ENCODE assay signal across 19 cellular contexts in genomic region chr3:175066617-175067415, GRCh38.
DNase-seq lines count a peak whose midpoint lies in the region; ATAC-seq, FAIRE-seq and TF ChIP-seq lines count a peak whose summit lies in the region.
"Had no signal": no experiment of that assay in that cellular context is flagged by ENCODE, and none has a peak within 500 bp of the region (broad histone marks: within the 10 kb centered on the region; RNA-seq: fewer than 3 reads in every experiment).

No MANE protein-coding gene starts in this region.

- H3K9me3 ChIP-seq in astrocyte (ENCODE audit: insufficient read depth, low read depth, low read length), result no peaks in the 10 kb centered on the region
- peaks cover 4% of the 10 kb centered on the region for H3K9me3 ChIP-seq in mesenchymal stem cell (ENCODE audit: control insufficient read depth, low read length)

- peak; percentile 8 for DNase-seq in EL
- DNase-seq in astrocyte (ENCODE audit: low read depth), result peak; percentile 33
- no peak for DNase-seq in left lobe of liver (ENCODE audit: low spot score)
- DNase-seq in NCI-H1694 (lab: John Stamatoyannopoulos, UW), result no peak
- no peak for DNase-seq in type B pancreatic cell (ENCODE audit: extremely low spot score, unreplicated experiment)
- DNase-seq in mesenchymal stem cell, result no peak
- DNase-seq: C1 segment of cervical spinal cord; Calu3; CD4-positive, alpha-beta memory T cell; COR-L47; DMS53; DMS79 treated with DMSO at 0.1 percent for 48 hours; GDM1; GM23248; H7; HCEC 1CT had no signal

- no peak overlapping the region for H4K91ac ChIP-seq in mesenchymal stem cell (ENCODE audit: low read length)

- no peak overlapping the region for H2BK5ac ChIP-seq in mesenchymal stem cell (ENCODE audit: low read depth, low read length, poor library complexity, severe bottlenecking)

- WGBS in mesenchymal stem cell, result 94% methylated on average over 4 of the region's 4 CpGs

- H2BK12ac ChIP-seq in mesenchymal stem cell (ENCODE audit: low read length in 2 of 2), result no peak overlapping the region

- H2BK15ac ChIP-seq in mesenchymal stem cell (ENCODE audit: low read depth, poor library complexity, severe bottlenecking), result no peak overlapping the region

- ATAC-seq in left lobe of liver, result peak; percentile 38
- ATAC-seq: GM12878 had no signal

- no peak overlapping the region for H4K8ac ChIP-seq in mesenchymal stem cell (ENCODE audit: low read length)

- H3K79me2 ChIP-seq in astrocyte (ENCODE audit: insufficient read depth, low read length), result no peaks in the 10 kb centered on the region

- peak overlapping the region in 1 of 2 experiments; percentile 28 for H3K14ac ChIP-seq in mesenchymal stem cell (ENCODE audit: low read length in 2 of 2)

- H3K27ac ChIP-seq in astrocyte (ENCODE audit: low read depth, low read length) (no peak overlapping the region), mesenchymal stem cell (ENCODE audit: low read length, poor library complexity, severe bottlenecking) (no peak overlapping the region)
- H3K27ac ChIP-seq: GM23248 had no signal

- no peaks in the 10 kb centered on the region for H4K20me1 ChIP-seq in astrocyte (ENCODE audit: insufficient read depth, low read length)

- TF ChIP-seq CTCF in astrocyte (IDR thresholded peaks at IDR 0.05; ENCODE audit: insufficient read depth, low read depth, low read length), result no peak
- no peak for TF ChIP-seq CTCF in type B pancreatic cell (conservative IDR thresholded peaks at IDR 0.05)

- no peaks in the 10 kb centered on the region for H3K79me1 ChIP-seq in mesenchymal stem cell (replicated peaks; ENCODE audit: low read length, poor library complexity, severe bottlenecking)

- H3K27ac Mint-ChIP-seq in astrocyte (ENCODE audit: unreplicated experiment), result no peak overlapping the region
- H3K27ac Mint-ChIP-seq in type B pancreatic cell, result no peak overlapping the region
- H3K27ac Mint-ChIP-seq: CD4-positive, alpha-beta memory T cell had no signal

- H3K27me3 Mint-ChIP-seq in astrocyte (ENCODE audit: low read depth, unreplicated experiment) (no peaks in the 10 kb centered on the region), type B pancreatic cell (no peaks in the 10 kb centered on the region)
- H3K27me3 Mint-ChIP-seq: CD4-positive, alpha-beta memory T cell had no signal

- no peak overlapping the region for H3K4me3 Mint-ChIP-seq in astrocyte (ENCODE audit: unreplicated experiment)
- no peak overlapping the region for H3K4me3 Mint-ChIP-seq in type B pancreatic cell
- H3K4me3 Mint-ChIP-seq: CD4-positive, alpha-beta memory T cell had no signal

- H3K36me3 ChIP-seq in astrocyte (ENCODE audit: insufficient read depth, low read length), result no peaks in the 10 kb centered on the region
- no peaks in the 10 kb centered on the region for H3K36me3 ChIP-seq in mesenchymal stem cell (ENCODE audit: control insufficient read depth in 1 of 2, insufficient read depth in 2 of 2, low read depth in 1 of 2, low read length in 2 of 2)

- H2AFZ ChIP-seq in astrocyte (ENCODE audit: low read depth, low read length) (no peak overlapping the region), mesenchymal stem cell (ENCODE audit: low read depth, low read length) (no peak overlapping the region)
- H2AFZ ChIP-seq: GM23248 had no signal

- no peak overlapping the region for H3K18ac ChIP-seq in mesenchymal stem cell (ENCODE audit: low read depth in 1 of 2, low read length in 2 of 2)

- no peak overlapping the region for H3K4ac ChIP-seq in mesenchymal stem cell (ENCODE audit: low read depth in 1 of 2, low read length in 2 of 2)

- no peak for FAIRE-seq in astrocyte (lab: Jason Lieb, UNC)
- FAIRE-seq: GM12878, GM19239, H1 had no signal

- H3K23ac ChIP-seq in mesenchymal stem cell (ENCODE audit: low read length in 2 of 2), result no peak overlapping the region

- H3K4me2 ChIP-seq in astrocyte (ENCODE audit: low read length), result no peak overlapping the region
- no peak overlapping the region for H3K4me2 ChIP-seq in mesenchymal stem cell (ENCODE audit: low read length, poor library complexity, severe bottlenecking)

- no peak overlapping the region for H3K9ac ChIP-seq in astrocyte (ENCODE audit: low read length)
- H3K9ac ChIP-seq in mesenchymal stem cell (ENCODE audit: low read length), result no peak overlapping the region
- H3K9ac ChIP-seq: GM23248 had no signal

- no peaks in the 10 kb centered on the region for H3K27me3 ChIP-seq in astrocyte (ENCODE audit: insufficient read depth, low read length)
- no peaks in the 10 kb centered on the region for H3K27me3 ChIP-seq in mesenchymal stem cell (ENCODE audit: control insufficient read depth in 1 of 2, insufficient read depth in 1 of 2, low read length in 2 of 2)

- H2AK5ac ChIP-seq in mesenchymal stem cell (ENCODE audit: low read length, severe bottlenecking), result no peak overlapping the region

- H3K4me1 Mint-ChIP-seq in astrocyte (ENCODE audit: low read depth, unreplicated experiment), result no peaks in the 10 kb centered on the region
- H3K4me1 Mint-ChIP-seq in type B pancreatic cell (ENCODE audit: unreplicated experiment), result peaks cover 4% of the 10 kb centered on the region
- H3K4me1 Mint-ChIP-seq: CD4-positive, alpha-beta memory T cell had no signal

- H3K4me1 ChIP-seq in astrocyte (ENCODE audit: insufficient read depth, low read length) (no peaks in the 10 kb centered on the region), mesenchymal stem cell (ENCODE audit: control insufficient read depth, insufficient read depth, low read depth, low read length) (no peaks in the 10 kb centered on the region)

- H3K36me3 Mint-ChIP-seq in astrocyte (ENCODE audit: low read depth, unreplicated experiment), result no peaks in the 10 kb centered on the region
- peaks cover 4% of the 10 kb centered on the region for H3K36me3 Mint-ChIP-seq in type B pancreatic cell
- H3K36me3 Mint-ChIP-seq: CD4-positive, alpha-beta memory T cell had no signal

- no peak overlapping the region for H2BK120ac ChIP-seq in mesenchymal stem cell (ENCODE audit: low read depth, low read length)

- H3K4me3 ChIP-seq in astrocyte (ENCODE audit: insufficient read depth, low read depth, low read length) (no peak overlapping the region), mesenchymal stem cell (ENCODE audit: insufficient read depth in 1 of 2, low read depth in 1 of 2, low read length in 2 of 2) (no peak overlapping the region)
- H3K4me3 ChIP-seq: GM12878, GM23248 had no signal

- H3K9me3 Mint-ChIP-seq in astrocyte (ENCODE audit: unreplicated experiment), result peaks cover 2% of the 10 kb centered on the region
- H3K9me3 Mint-ChIP-seq in type B pancreatic cell, result no peaks in the 10 kb centered on the region

Comparison
In these comparisons a context has a peak if more than half of its experiments do, and no peak if none do; other contexts are left out.
1. DNase-seq: peak in EL (single experiment) and astrocyte (single experiment); none in left lobe of liver (single experiment), NCI-H1694 (single experiment), type B pancreatic cell (single experiment) and mesenchymal stem cell (single experiment).